1 cellular context compared by ENCODE assay signal in the genomic region with DNA sequence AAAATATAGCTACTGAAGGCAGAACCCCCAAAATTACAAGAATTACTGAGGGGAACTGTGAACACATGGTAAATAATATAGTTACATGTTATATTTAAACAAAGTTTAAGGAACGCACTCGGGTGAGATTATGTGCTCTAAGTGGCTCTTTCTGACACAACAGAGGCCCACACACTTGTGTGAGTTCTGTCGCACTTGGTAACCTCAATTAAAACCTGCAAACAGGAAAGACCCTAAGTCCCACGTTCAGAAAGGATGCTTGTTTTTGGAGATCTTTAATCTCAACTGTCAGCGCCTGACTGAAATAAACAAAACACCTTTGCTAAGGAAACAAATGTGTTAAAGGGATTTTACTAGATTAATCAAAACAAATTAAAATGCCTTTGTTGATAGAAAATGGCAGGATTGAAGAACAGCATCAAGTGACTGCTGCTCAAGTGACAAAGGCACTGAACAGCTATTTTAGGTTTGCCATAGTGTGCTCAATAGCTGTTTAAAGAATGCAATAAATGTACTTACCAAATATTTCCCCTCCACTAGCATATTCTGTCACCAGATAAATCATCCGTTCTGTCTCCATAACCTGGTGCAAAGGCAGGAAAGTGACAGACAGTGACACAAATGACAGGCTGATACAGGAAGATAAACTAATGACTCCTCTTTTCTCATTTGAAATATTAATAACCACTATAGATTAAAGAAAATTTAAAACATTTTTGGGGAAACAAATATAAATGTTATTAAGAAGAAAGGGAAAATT.
TF ChIP-seq lines count a peak whose summit lies in the region.

No MANE protein-coding gene starts in this region.

TF ChIP-seq in GM12878, 131 proteins besides CTCF, POLR2A, EP300 and RAD21 (continued from another document):
- TF ChIP-seq, protein P1, sequence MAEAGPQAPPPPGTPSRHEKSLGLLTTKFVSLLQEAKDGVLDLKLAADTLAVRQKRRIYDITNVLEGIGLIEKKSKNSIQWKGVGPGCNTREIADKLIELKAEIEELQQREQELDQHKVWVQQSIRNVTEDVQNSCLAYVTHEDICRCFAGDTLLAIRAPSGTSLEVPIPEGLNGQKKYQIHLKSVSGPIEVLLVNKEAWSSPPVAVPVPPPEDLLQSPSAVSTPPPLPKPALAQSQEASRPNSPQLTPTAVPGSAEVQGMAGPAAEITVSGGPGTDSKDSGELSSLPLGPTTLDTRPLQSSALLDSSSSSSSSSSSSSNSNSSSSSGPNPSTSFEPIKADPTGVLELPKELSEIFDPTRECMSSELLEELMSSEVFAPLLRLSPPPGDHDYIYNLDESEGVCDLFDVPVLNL (IDR thresholded peaks at IDR 0.05; ENCODE audit: low read depth, low read length), result no peak
- TF ChIP-seq STAT1 (conservative IDR thresholded peaks at IDR 0.05), result no peak
- TF ChIP-seq TCF12 (IDR thresholded peaks at IDR 0.05; ENCODE audit: low read depth, low read length), result no peak
- TF ChIP-seq ZNF274 (IDR thresholded peaks at IDR 0.05; ENCODE audit: insufficient read depth, insufficient read length), result no peak
- TF ChIP-seq ZNF384 (IDR thresholded peaks at IDR 0.05; ENCODE audit: borderline replicate concordance, low read depth, low read length), result no peak
- no peak for TF ChIP-seq MXI1 (IDR thresholded peaks at IDR 0.05; ENCODE audit: low read depth, low read length)
- no peak for TF ChIP-seq RELA (IDR thresholded peaks at IDR 0.05; ENCODE audit: borderline replicate concordance, partially characterized antibody)
- TF ChIP-seq, protein P2, sequence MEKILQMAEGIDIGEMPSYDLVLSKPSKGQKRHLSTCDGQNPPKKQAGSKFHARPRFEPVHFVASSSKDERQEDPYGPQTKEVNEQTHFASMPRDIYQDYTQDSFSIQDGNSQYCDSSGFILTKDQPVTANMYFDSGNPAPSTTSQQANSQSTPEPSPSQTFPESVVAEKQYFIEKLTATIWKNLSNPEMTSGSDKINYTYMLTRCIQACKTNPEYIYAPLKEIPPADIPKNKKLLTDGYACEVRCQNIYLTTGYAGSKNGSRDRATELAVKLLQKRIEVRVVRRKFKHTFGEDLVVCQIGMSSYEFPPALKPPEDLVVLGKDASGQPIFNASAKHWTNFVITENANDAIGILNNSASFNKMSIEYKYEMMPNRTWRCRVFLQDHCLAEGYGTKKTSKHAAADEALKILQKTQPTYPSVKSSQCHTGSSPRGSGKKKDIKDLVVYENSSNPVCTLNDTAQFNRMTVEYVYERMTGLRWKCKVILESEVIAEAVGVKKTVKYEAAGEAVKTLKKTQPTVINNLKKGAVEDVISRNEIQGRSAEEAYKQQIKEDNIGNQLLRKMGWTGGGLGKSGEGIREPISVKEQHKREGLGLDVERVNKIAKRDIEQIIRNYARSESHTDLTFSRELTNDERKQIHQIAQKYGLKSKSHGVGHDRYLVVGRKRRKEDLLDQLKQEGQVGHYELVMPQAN (conservative IDR thresholded peaks at IDR 0.05), result no peak
- TF ChIP-seq BCL11A (IDR thresholded peaks at IDR 0.05; ENCODE audit: low read depth, low read length), result no peak
- TF ChIP-seq MTA2 (IDR thresholded peaks at IDR 0.05; ENCODE audit: low read depth), result no peak
TF ChIP-seq in GM12878: peak in this region for 0.
